20 cellular contexts compared by ENCODE assay signal in the genomic region with DNA sequence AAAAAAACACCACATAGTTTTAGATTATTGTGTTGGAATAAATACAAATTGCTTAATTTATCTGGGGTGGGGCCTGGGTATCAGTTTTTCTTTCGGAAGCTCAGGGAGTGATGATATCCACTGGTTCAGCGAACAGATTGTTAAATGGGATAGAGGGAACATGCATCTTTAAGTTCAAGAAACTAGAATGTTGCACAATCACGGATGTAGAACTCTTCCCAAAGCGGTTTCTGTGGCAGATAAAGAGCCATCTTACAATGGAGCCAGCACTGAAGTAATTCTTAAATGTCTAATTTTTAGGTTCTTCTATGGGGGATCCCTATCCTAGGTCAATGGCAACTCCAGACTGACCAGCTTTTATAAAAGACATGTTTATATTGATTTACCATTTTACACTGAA. TPM values are rescaled to one million over a fixed set of nuclear protein-coding genes. Genes with fewer than 3 reads are reported as not detected.
A peak's percentile ranks its signal among the peaks of the same experiment; 100 is the strongest.
DNase-seq lines count a peak whose midpoint lies in the region; ATAC-seq, FAIRE-seq and TF ChIP-seq lines count a peak whose summit lies in the region.
"Had no signal": no experiment of that assay in that cellular context is flagged by ENCODE, and none has a peak within 500 bp of the region (broad histone marks: within the 10 kb centered on the region; RNA-seq: fewer than 3 reads in every experiment).

No MANE protein-coding gene starts in this region.

- H2AFZ ChIP-seq in HepG2 (ENCODE audit: low read length): no peak overlapping the region
- no peak overlapping the region for H2AFZ ChIP-seq in K562 (ENCODE audit: low read depth, low read length)
- no peak overlapping the region for H2AFZ ChIP-seq in GM23338

- WGBS in HepG2 (ENCODE audit: low lambda C conversion rate): 96% methylated on average over 4 of the region's 4 CpGs
- WGBS in right lobe of liver (ENCODE audit: insufficient coverage, low coverage, low lambda C conversion rate, missing lambda C conversion rate): 89% methylated on average over 4 of the region's 4 CpGs
- 90% methylated on average over 4 of the region's 4 CpGs for WGBS in K562 (ENCODE audit: insufficient coverage, low coverage, missing lambda C conversion rate)
- 92 to 95% methylated on average over 4 of the region's 4 CpGs for WGBS in thyroid gland, 2 donors

- H3K36me3 Mint-ChIP-seq in natural killer cell: peaks cover 9% of the 10 kb centered on the region
- peaks cover 55% of the 10 kb centered on the region for H3K36me3 Mint-ChIP-seq in GM23338 (ENCODE audit: low read depth)

- no peaks in the 10 kb centered on the region for H3K9me1 ChIP-seq in K562 (ENCODE audit: control insufficient read depth, insufficient read depth, low read length)

- H3K4me3 Mint-ChIP-seq in natural killer cell (no peak overlapping the region), GM23338 (no peak overlapping the region)
- H3K4me3 Mint-ChIP-seq: B cell; CD4-positive, CD25-positive, alpha-beta regulatory T cell; CD8-positive, alpha-beta T cell had no signal

- H3K4me1 ChIP-seq in HepG2 (ENCODE audit: insufficient read depth, low read length): peaks cover 3% of the 10 kb centered on the region
- H3K4me1 ChIP-seq in right lobe of liver: no peaks in the 10 kb centered on the region
- H3K4me1 ChIP-seq in K562 (replicated peaks in 1 of 2; ENCODE audit: control insufficient read depth in 2 of 2, insufficient read depth in 2 of 2, low read length in 2 of 2): no peaks in the 10 kb centered on the region; a peak in 1 of 5 replicates
- H3K4me1 ChIP-seq in thyroid gland: peaks cover 31 to 32% of the 10 kb centered on the region in 2 donors
- no peaks in the 10 kb centered on the region for H3K4me1 ChIP-seq in GM23338 (ENCODE audit: insufficient read depth)

- H3K79me2 ChIP-seq in HepG2 (ENCODE audit: insufficient read depth, low read length): peaks cover 5% of the 10 kb centered on the region
- H3K79me2 ChIP-seq in K562 (ENCODE audit: control insufficient read depth, insufficient read depth, low read length): no peaks in the 10 kb centered on the region
- peaks cover 41% of the 10 kb centered on the region for H3K79me2 ChIP-seq in GM23338 (replicated peaks; ENCODE audit: insufficient read depth)

- no peaks in the 10 kb centered on the region for H3F3A ChIP-seq in GM23338 (replicated peaks; ENCODE audit: low read depth)

- TF ChIP-seq POLR2A in HepG2 (IDR thresholded peaks at IDR 0.05; ENCODE audit: insufficient read depth in 1 of 2, low read depth in 2 of 2, low read length in 2 of 2) (no peak), right lobe of liver (IDR thresholded peaks at IDR 0.05) (no peak), K562 (conservative IDR thresholded peaks at IDR 0.05) (no peak), thyroid gland (IDR thresholded peaks at IDR 0.05) (no peak)

- H3K4me3 ChIP-seq in HepG2 (replicated peaks in 1 of 3; ENCODE audit: insufficient read depth in 1 of 3, low read depth in 2 of 3, low read length in 3 of 3) (no peak overlapping the region), right lobe of liver (no peak overlapping the region), K562 (no peak overlapping the region), thyroid gland (replicated peaks in 1 of 3) (no peak overlapping the region), GM23338 (no peak overlapping the region)
- H3K4me3 ChIP-seq: BLaER1 had no signal

- H3K27ac Mint-ChIP-seq in natural killer cell (no peak overlapping the region), GM23338 (no peak overlapping the region)
- H3K27ac Mint-ChIP-seq: B cell; CD8-positive, alpha-beta T cell had no signal

- ATAC-seq in HepG2: no peak
- ATAC-seq in right lobe of liver: no peak
- no peak for ATAC-seq in K562
- no peak for ATAC-seq in natural killer cell
- ATAC-seq in GM23338: no peak
- ATAC-seq: CD8-positive, alpha-beta T cell had no signal

- intact Hi-C loops in HepG2 (cut with micrococcal nuclease; ENCODE audit: unreplicated experiment): no loop called here
- intact Hi-C loops in right lobe of liver (cut with DNase I): no loop called here
- intact Hi-C loops in K562 (cut with micrococcal nuclease): no loop called here
- intact Hi-C loops in thyroid gland (cut with DNase I): no loop called here
- intact Hi-C loops in natural killer cell (cut with micrococcal nuclease): no loop called here

- H3K9ac ChIP-seq in HepG2 (ENCODE audit: insufficient read depth, low read depth, low read length) (no peak overlapping the region), K562 (ENCODE audit: insufficient read depth in 1 of 2, low read depth in 2 of 2, low read length in 2 of 2) (no peak overlapping the region)
- H3K9ac ChIP-seq: BLaER1 had no signal

- H3K27ac ChIP-seq in HepG2 (ENCODE audit: extremely low read length, insufficient read depth, low read length) (no peak overlapping the region), right lobe of liver (no peak overlapping the region), K562 (ENCODE audit: extremely low read depth, low read depth, low read length) (no peak overlapping the region), thyroid gland (peak overlapping the region in 2 of 3 donors; percentile 55 to 67), GM23338 (ENCODE audit: low read depth) (no peak overlapping the region)
- H3K27ac ChIP-seq: 22Rv1, BLaER1, C4-2B had no signal

- POLR2A ChIA-PET in HepG2 (lab: Yijun Ruan, JAX): no interaction called here
- POLR2A ChIA-PET in K562 (lab: Yijun Ruan, JAX): no interaction called here

- BruUV-seq in HepG2 (replicated peaks; lab: Mats Ljungman, UMichigan): no TSS peak
- no TSS peak for BruUV-seq in K562 (replicated peaks; lab: Mats Ljungman, UMichigan)

- no peak for TF ChIP-seq EP300 in HepG2 (IDR thresholded peaks at IDR 0.05; ENCODE audit: low read depth in 2 of 2, low read length in 2 of 2)
- no peak for TF ChIP-seq EP300 in HepG2 (CRISPR knock-in tag; IDR thresholded peaks at IDR 0.05; ENCODE audit: borderline replicate concordance)
- no peak for TF ChIP-seq EP300 in K562 (IDR thresholded peaks at IDR 0.05; ENCODE audit: low read length)

- in situ Hi-C loops in HepG2 (cut with HindIII; ENCODE audit: extremely low pct_ligation_motif_present, low pct_unique_long_range_greater_than_20kb) (no loop called here), K562 (cut with MboI) (no loop called here)

- H3K4me2 ChIP-seq in HepG2 (ENCODE audit: low read depth, low read length) (no peak overlapping the region), K562 (ENCODE audit: insufficient read depth, low read length) (no peak overlapping the region), GM23338 (no peak overlapping the region)
- H3K4me2 ChIP-seq: BLaER1 had no signal

- H3K4me1 Mint-ChIP-seq in natural killer cell: peaks cover 5 to 12% of the 10 kb centered on the region in 2 donors
- no peaks in the 10 kb centered on the region for H3K4me1 Mint-ChIP-seq in GM23338

- CTCF ChIA-PET in HepG2 (lab: Yijun Ruan, JAX; ENCODE audit: low intra/inter-chr PET ratio, low total read pairs): no interaction called here
- CTCF ChIA-PET in K562 (lab: Yijun Ruan, JAX; ENCODE audit: low intra/inter-chr PET ratio): no interaction called here

- FAIRE-seq in HepG2 (lab: Jason Lieb, UNC) (no peak), K562 (lab: Jason Lieb, UNC) (no peak)
- FAIRE-seq: A204.1, GM12892, H1 had no signal

- H3K36me3 ChIP-seq in HepG2 (replicated peaks in 1 of 2; ENCODE audit: control insufficient read depth in 1 of 2, insufficient read depth in 2 of 2, low read length in 2 of 2): peaks cover 14 to 54% of the 10 kb centered on the region in 2 experiments
- H3K36me3 ChIP-seq in right lobe of liver: peaks cover 0 to 38% (median 7%) of the 10 kb centered on the region in 4 donors
- H3K36me3 ChIP-seq in K562 (ENCODE audit: control insufficient read depth, insufficient read depth, low read length): peaks cover 69% of the 10 kb centered on the region; the same call in 2 of the 3 replicates
- peaks cover 16% of the 10 kb centered on the region in 2 donors for H3K36me3 ChIP-seq in thyroid gland
- peaks cover 10% of the 10 kb centered on the region; the same call in 1 of the 2 replicates for H3K36me3 ChIP-seq in GM23338 (ENCODE audit: insufficient read depth)

- no peaks in the 10 kb centered on the region for H3K9me3 Mint-ChIP-seq in natural killer cell
- no peaks in the 10 kb centered on the region for H3K9me3 Mint-ChIP-seq in GM23338
- H3K9me3 Mint-ChIP-seq: CD4-positive, CD25-positive, alpha-beta regulatory T cell; CD8-positive, alpha-beta T cell had no signal

- H3K27me3 ChIP-seq in HepG2 (ENCODE audit: control insufficient read depth in 1 of 2, insufficient read depth in 2 of 2, low read length in 2 of 2) (no peaks in the 10 kb centered on the region), right lobe of liver (no peaks in the 10 kb centered on the region), K562 (ENCODE audit: control insufficient read depth in 2 of 2, insufficient read depth in 2 of 2, low read length in 2 of 2) (no peaks in the 10 kb centered on the region), thyroid gland (no peaks in the 10 kb centered on the region), GM23338 (ENCODE audit: insufficient read depth) (no peaks in the 10 kb centered on the region)
- H3K27me3 ChIP-seq: BLaER1 had no signal

- H3K27me3 Mint-ChIP-seq in natural killer cell (ENCODE audit: low read depth in 2 of 2) (no peaks in the 10 kb centered on the region), GM23338 (ENCODE audit: insufficient read depth, low read depth, poor library complexity) (peaks cover 2% of the 10 kb centered on the region)
- H3K27me3 Mint-ChIP-seq: B cell; CD4-positive, CD25-positive, alpha-beta regulatory T cell had no signal

- H4K20me1 ChIP-seq in HepG2 (ENCODE audit: insufficient read depth, low read length) (no peaks in the 10 kb centered on the region), K562 (replicated peaks; ENCODE audit: control insufficient read depth, insufficient read depth, low read length) (no peaks in the 10 kb centered on the region), GM23338 (replicated peaks; ENCODE audit: insufficient read depth) (no peaks in the 10 kb centered on the region; the same call in 1 of the 2 replicates)
- H4K20me1 ChIP-seq: BLaER1 had no signal

- TF ChIP-seq RAD21 in HepG2 (CRISPR knock-in tag; IDR thresholded peaks at IDR 0.05) (no peak), K562 (CRISPR knock-in tag; conservative IDR thresholded peaks at IDR 0.05 in 1 of 2, IDR thresholded peaks at IDR 0.05 in 1 of 2) (no peak)

- no peak for TF ChIP-seq CTCF in HepG2 (CRISPR knock-in tag; IDR thresholded peaks at IDR 0.05)
- TF ChIP-seq CTCF in right lobe of liver (IDR thresholded peaks at IDR 0.05): no peak
- TF ChIP-seq CTCF in K562 (IDR thresholded peaks at IDR 0.05 in 2 of 3, conservative IDR thresholded peaks at IDR 0.05 in 1 of 3; ENCODE audit: insufficient read depth in 2 of 3, low read depth in 1 of 3, low read length in 3 of 3): no peak
- TF ChIP-seq CTCF in thyroid gland (IDR thresholded peaks at IDR 0.05): no peak
- TF ChIP-seq CTCF in natural killer cell (IDR thresholded peaks at IDR 0.05): no peak
- no peak for TF ChIP-seq CTCF in GM23338 (conservative IDR thresholded peaks at IDR 0.05; ENCODE audit: low read depth in 2 of 2)

- DNase-seq in HepG2 (ENCODE audit: low spot score) (no peak), right lobe of liver (no peak), K562 (ENCODE audit: extremely low read depth in 1 of 4, low spot score in 3 of 4) (no peak), thyroid gland (no peak), natural killer cell (no peak), GM23338 (ENCODE audit: low spot score) (no peak)
- DNase-seq: Caco-2; CD4-positive, CD25-positive, alpha-beta regulatory T cell; CD8-positive, alpha-beta T cell; DMS153; DND-41; H7; HCEC 1CT had no signal

- no peaks in the 10 kb centered on the region for H3K9me2 ChIP-seq in GM23338 (ENCODE audit: insufficient read depth)

- H3K9me3 ChIP-seq in HepG2 (ENCODE audit: low read length): no peaks in the 10 kb centered on the region
- no peaks in the 10 kb centered on the region for H3K9me3 ChIP-seq in right lobe of liver
- no peaks in the 10 kb centered on the region for H3K9me3 ChIP-seq in K562 (replicated peaks; ENCODE audit: control insufficient read depth, insufficient read depth, low read depth, low read length)
- H3K9me3 ChIP-seq in thyroid gland: no peaks in the 10 kb centered on the region
- H3K9me3 ChIP-seq: BLaER1, Caco-2 had no signal

RNA-seq across cellular contexts. Expression of a gene that starts 9.7 kb away (rescaled TPM):
- total RNA-seq in HepG2 (2016; rRNA removed; fragmentation: Illumina TruSeq; extraction: Trizol) (72.5 and 75.6 TPM in 2 replicates), right lobe of liver (10 to 100 TPM; 13.1 to 23.4 (median 19.5) TPM), K562 (2014; rRNA removed) (27.8 and 29.6 TPM in 2 replicates), K562 (2014; rRNA removed; fragmentation: Illumina TruSeq; extraction: Trizol) (47.8 and 51.5 TPM in 2 replicates), K562 (2015; rRNA removed; fragmentation: Illumina TruSeq; extraction: Trizol) (42.9 and 45.2 TPM in 2 replicates), K562 (2021) (25.2 and 26.9 TPM in 2 replicates), thyroid gland (10 to 100 TPM; 30.2 to 48.5 (median 43.4) TPM), natural killer cell (10 to 100 TPM; 10.6 to 14.7 (median 11.3) TPM)
- total RNA-seq in HepG2 (2016; cell fraction: cytosol; rRNA removed; fragmentation: Illumina TruSeq; extraction: Trizol; ENCODE audit: low read depth): 55.6 and 56.1 TPM in 2 replicates
- total RNA-seq in HepG2 (2016; cell fraction: insoluble cytoplasmic fraction; rRNA removed; fragmentation: Illumina TruSeq; extraction: Trizol): 72.3 and 75.6 TPM in 2 replicates
- 63.4 and 63.9 TPM in 2 replicates for total RNA-seq in HepG2 (2016; cell fraction: membrane; rRNA removed; fragmentation: Illumina TruSeq; extraction: Trizol)
- 84.2 and 88.8 TPM in 2 replicates for total RNA-seq in HepG2 (2016; cell fraction: nucleus; rRNA removed; fragmentation: Illumina TruSeq; extraction: Trizol)
- polyA plus RNA-seq in HepG2 (2011; rRNA removed) (30.0 and 34.0 TPM in 2 replicates), K562 (2011; rRNA removed) (26.7 and 33.3 TPM in 2 replicates), K562 (2014; fragmentation: Illumina TruSeq; extraction: Trizol) (37.2 and 42.6 TPM in 2 replicates), K562 (2014; fragmentation: Nextera tagmentation; extraction: Ambion mirVana) (10 to 100 TPM; 36.2 to 38.4 TPM), K562 (2014; rRNA removed) (32.2 and 35.1 TPM in 2 replicates), GM23338 (2016; fragmentation: Nextera tagmentation; extraction: Ambion mirVana) (23.5 and 27.5 TPM in 2 replicates)
- polyA plus RNA-seq in HepG2 (2011; cell fraction: cytosol; rRNA removed): 21.3 and 29.7 TPM in 2 replicates
- polyA plus RNA-seq in HepG2 (2011; cell fraction: nucleus; rRNA removed): 11.0 and 14.0 TPM in 2 replicates
- 42.6 and 62.0 TPM in 2 replicates for polyA plus RNA-seq in HepG2 (2012)
- polyA plus RNA-seq in HepG2 (2016; cell fraction: cytosol; fragmentation: Illumina TruSeq; extraction: Trizol; ENCODE audit: low read depth): 24.8 and 29.4 TPM in 2 replicates
- polyA plus RNA-seq in HepG2 (2016; cell fraction: insoluble cytoplasmic fraction; fragmentation: Illumina TruSeq; extraction: Trizol; ENCODE audit: low read depth): 57.9 and 64.0 TPM in 2 replicates
- polyA plus RNA-seq in HepG2 (2016; cell fraction: membrane; fragmentation: Illumina TruSeq; extraction: Trizol; ENCODE audit: low read depth): 37.1 and 37.2 TPM in 2 replicates
- 51.6 and 58.3 TPM in 2 replicates for polyA plus RNA-seq in HepG2 (2016; cell fraction: nucleus; fragmentation: Illumina TruSeq; extraction: Trizol; ENCODE audit: insufficient read depth, low read depth)
- 8.9 and 29.4 TPM in 2 replicates for polyA minus RNA-seq in HepG2 (2011; rRNA and poly(A)+ RNA removed; ENCODE audit: low replicate concordance)
- 24.4 and 29.4 TPM in 2 replicates for polyA minus RNA-seq in HepG2 (2011; cell fraction: cytosol; rRNA and poly(A)+ RNA removed)
- polyA minus RNA-seq in HepG2 (2011; cell fraction: nucleus; rRNA and poly(A)+ RNA removed): 119 and 153 TPM in 2 replicates
- 40.6 and 86.4 TPM in 2 replicates for total RNA-seq in K562 (2011; cell fraction: chromatin; rRNA removed; ENCODE audit: low replicate concordance)
- 24.5 and 31.5 TPM in 2 replicates for total RNA-seq in K562 (2011; cell fraction: nucleolus; rRNA removed)
- total RNA-seq in K562 (2011; cell fraction: nucleoplasm; rRNA removed): 40.5 and 43.6 TPM in 2 replicates
- 8.1 and 14.3 TPM in 2 replicates for polyA plus RNA-seq in K562 (2011; cell fraction: cytosol; rRNA removed)
- 8.1 and 8.3 TPM in 2 replicates for polyA plus RNA-seq in K562 (2011; cell fraction: nucleus; rRNA removed)
- polyA plus RNA-seq in K562 (2012): 25.7 and 41.6 TPM in 2 replicates
- polyA minus RNA-seq in K562 (2011; rRNA and poly(A)+ RNA removed): 50.2 and 53.2 TPM in 2 replicates
- 13.4 and 19.6 TPM in 2 replicates for polyA minus RNA-seq in K562 (2011; cell fraction: cytosol; rRNA and poly(A)+ RNA removed)
- polyA minus RNA-seq in K562 (2011; cell fraction: nucleus; rRNA and poly(A)+ RNA removed): 23.3 and 31.4 TPM in 2 replicates
- 27.7 and 34.4 TPM in 2 replicates for total RNA-seq in GM23338 (2014; rRNA removed; shearing (Covaris generic))

RNA-seq across cellular contexts. Expression of a gene that starts 32.1 kb away (rescaled TPM):
- 5.1 and 8.9 TPM in 2 replicates for total RNA-seq in HepG2 (2016; rRNA removed; fragmentation: Illumina TruSeq; extraction: Trizol)
- 2.5 and 4.6 TPM in 2 replicates for total RNA-seq in HepG2 (2016; cell fraction: cytosol; rRNA removed; fragmentation: Illumina TruSeq; extraction: Trizol; ENCODE audit: low read depth)
- 3.5 and 6.9 TPM in 2 replicates for total RNA-seq in HepG2 (2016; cell fraction: insoluble cytoplasmic fraction; rRNA removed; fragmentation: Illumina TruSeq; extraction: Trizol)
- total RNA-seq in HepG2 (2016; cell fraction: membrane; rRNA removed; fragmentation: Illumina TruSeq; extraction: Trizol): 2.6 and 3.3 TPM in 2 replicates
- total RNA-seq in HepG2 (2016; cell fraction: nucleus; rRNA removed; fragmentation: Illumina TruSeq; extraction: Trizol): 4.1 and 5.5 TPM in 2 replicates
- 0.67 and 0.90 TPM in 2 replicates for polyA plus RNA-seq in HepG2 (2011; rRNA removed)
- 0.87 and 1.2 TPM in 2 replicates for polyA plus RNA-seq in HepG2 (2011; cell fraction: cytosol; rRNA removed)
- 0.24 and 0.33 TPM in 2 replicates for polyA plus RNA-seq in HepG2 (2011; cell fraction: nucleus; rRNA removed)
- polyA plus RNA-seq in HepG2 (2012): 0.55 and 0.60 TPM in 2 replicates
- polyA plus RNA-seq in HepG2 (2016; cell fraction: cytosol; fragmentation: Illumina TruSeq; extraction: Trizol; ENCODE audit: low read depth): 0.19 and 0.36 TPM in 2 replicates
- polyA plus RNA-seq in HepG2 (2016; cell fraction: insoluble cytoplasmic fraction; fragmentation: Illumina TruSeq; extraction: Trizol; ENCODE audit: low read depth): 4.2 and 4.9 TPM in 2 replicates
- polyA plus RNA-seq in HepG2 (2016; cell fraction: membrane; fragmentation: Illumina TruSeq; extraction: Trizol; ENCODE audit: low read depth): 0.62 and 0.71 TPM in 2 replicates
- polyA plus RNA-seq in HepG2 (2016; cell fraction: nucleus; fragmentation: Illumina TruSeq; extraction: Trizol; ENCODE audit: insufficient read depth, low read depth): 1.8 and 4.2 TPM in 2 replicates
- 0.02 and 1.5 TPM in 2 replicates for polyA minus RNA-seq in HepG2 (2011; rRNA and poly(A)+ RNA removed; ENCODE audit: low replicate concordance)
- polyA minus RNA-seq in HepG2 (2011; cell fraction: cytosol; rRNA and poly(A)+ RNA removed): 1.1 and 1.3 TPM in 2 replicates
- polyA minus RNA-seq in HepG2 (2011; cell fraction: nucleus; rRNA and poly(A)+ RNA removed): 2.0 and 4.2 TPM in 2 replicates
- under 1 TPM; 0.31 to 0.93 (median 0.55) TPM for total RNA-seq in right lobe of liver
- 0.67 TPM in 1 of 2 replicates, not detected in the other for total RNA-seq in K562 (2011; cell fraction: chromatin; rRNA removed; ENCODE audit: low replicate concordance)
- not detected in 2 replicates for total RNA-seq in K562 (2011; cell fraction: nucleolus; rRNA removed)
- not detected in 2 replicates for total RNA-seq in K562 (2011; cell fraction: nucleoplasm; rRNA removed)
- 0.05 TPM in 1 of 2 replicates, not detected in the other for total RNA-seq in K562 (2014; rRNA removed)
- total RNA-seq in K562 (2014; rRNA removed; fragmentation: Illumina TruSeq; extraction: Trizol): not detected in 2 replicates
- 0.18 TPM in 1 of 2 replicates, not detected in the other for total RNA-seq in K562 (2015; rRNA removed; fragmentation: Illumina TruSeq; extraction: Trizol)
- not detected in 2 replicates for total RNA-seq in K562 (2021)
- not detected in 2 replicates for polyA plus RNA-seq in K562 (2011; rRNA removed)
- polyA plus RNA-seq in K562 (2011; cell fraction: cytosol; rRNA removed): not detected in 2 replicates
- not detected in 2 replicates for polyA plus RNA-seq in K562 (2011; cell fraction: nucleus; rRNA removed)
- polyA plus RNA-seq in K562 (2012): 0.03 TPM in 1 of 2 replicates, not detected in the other
- not detected in 2 replicates for polyA plus RNA-seq in K562 (2014; fragmentation: Illumina TruSeq; extraction: Trizol)
- not detected for polyA plus RNA-seq in K562 (2014; fragmentation: Nextera tagmentation; extraction: Ambion mirVana)
- polyA plus RNA-seq in K562 (2014; rRNA removed): 0.01 TPM in 1 of 2 replicates, not detected in the other
- 0.32 TPM in 1 of 2 replicates, not detected in the other for polyA minus RNA-seq in K562 (2011; rRNA and poly(A)+ RNA removed)
- not detected in 2 replicates for polyA minus RNA-seq in K562 (2011; cell fraction: cytosol; rRNA and poly(A)+ RNA removed)
- polyA minus RNA-seq in K562 (2011; cell fraction: nucleus; rRNA and poly(A)+ RNA removed): not detected in 2 replicates
- 1 to 10 TPM; 3.4 to 6.9 (median 4.2) TPM for total RNA-seq in thyroid gland
- under 1 TPM; 0.20 to 0.96 (median 0.25) TPM for total RNA-seq in natural killer cell
- total RNA-seq in GM23338 (2014; rRNA removed; shearing (Covaris generic)): 2.1 TPM in 1 of 2 replicates, not detected in the other
- 0.03 and 0.18 TPM in 2 replicates for polyA plus RNA-seq in GM23338 (2016; fragmentation: Nextera tagmentation; extraction: Ambion mirVana)
- total RNA-seq: B cell; CD4-positive, CD25-positive, alpha-beta regulatory T cell; CD8-positive, alpha-beta T cell had no signal
- polyA plus RNA-seq: CD4-positive, CD25-positive, alpha-beta regulatory T cell had no signal

Comparison
In these comparisons a context has a peak if more than half of its experiments do, and no peak if none do; other contexts are left out.
1. H3K27ac ChIP-seq: peak in thyroid gland (2 of 3); none in HepG2 (single experiment), right lobe of liver (0 of 3), K562 (single experiment) and GM23338 (single experiment).